Comparison of ENCODE assay signal across 9 cellular contexts in the genomic region with DNA sequence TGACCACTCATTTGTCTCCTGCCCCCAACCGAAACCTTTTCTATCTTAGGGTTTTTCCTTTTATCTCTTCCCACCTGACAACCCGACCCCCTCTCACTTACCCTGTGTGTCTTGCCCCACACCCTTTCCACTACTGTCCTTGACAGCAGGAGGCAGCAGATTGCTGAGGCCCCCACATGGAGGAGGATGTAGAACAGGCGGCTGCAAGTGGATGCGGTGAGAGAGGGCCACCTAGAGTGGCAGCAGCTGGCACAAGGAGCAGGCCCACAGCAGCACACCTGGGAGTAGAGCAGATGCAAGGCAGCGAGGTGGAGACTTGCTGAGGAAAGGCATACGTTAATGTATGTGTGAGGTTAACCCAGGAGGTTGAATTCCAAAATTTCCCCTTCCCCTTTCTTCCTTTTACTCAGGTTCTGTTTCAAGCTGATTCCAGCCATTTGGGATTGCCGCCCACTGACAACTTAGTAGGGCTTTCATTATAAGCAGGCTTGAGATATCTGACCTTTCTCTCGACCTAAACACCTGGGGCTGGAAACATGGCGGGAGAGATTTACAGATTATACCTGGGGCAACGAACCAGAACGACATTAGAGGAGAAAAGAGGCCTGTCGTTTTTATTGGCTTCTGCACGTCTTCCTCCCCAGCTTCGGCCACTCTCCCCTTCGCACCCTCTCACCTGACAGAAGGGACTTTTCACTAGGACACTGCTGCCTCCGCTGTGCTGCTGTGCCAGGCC. TPM values are rescaled to one million over a fixed set of nuclear protein-coding genes. Genes with fewer than 3 reads are reported as not detected.
DNase-seq lines count a peak whose midpoint lies in the region; ATAC-seq and TF ChIP-seq lines count a peak whose summit lies in the region.
"Had no signal": no experiment of that assay in that cellular context is flagged by ENCODE, and none has a peak within 500 bp of the region (broad histone marks: within the 10 kb centered on the region; RNA-seq: fewer than 3 reads in every experiment).

No MANE protein-coding gene starts in this region.

- TF ChIP-seq CTCF in CD8-positive, alpha-beta T cell (IDR thresholded peaks at IDR 0.05): no peak
- TF ChIP-seq CTCF in natural killer cell (IDR thresholded peaks at IDR 0.05): no peak

- no peak for DNase-seq in CD8-positive, alpha-beta T cell
- DNase-seq in natural killer cell: no peak
- DNase-seq in GM03348 (ENCODE audit: low spot score): no peak
- DNase-seq in stimulated activated CD4-positive, alpha-beta T cell treated with anti-CD3 and anti-CD28 coated beads, Interleukin-4, amount 100 ng/mL, for 1 hour: no peak
- no peak for DNase-seq in activated CD4-positive, alpha-beta T cell treated with anti-CD3 and anti-CD28 coated beads, Interleukin-2, amount 50 U/mL, for 1 hour
- DNase-seq: effector CD8-positive, alpha-beta T cell had no signal

- no peaks in the 10 kb centered on the region for H3K27me3 ChIP-seq in CD8-positive, alpha-beta T cell (ENCODE audit: insufficient read depth, low read length)

- H3K4me3 Mint-ChIP-seq in CD8-positive, alpha-beta T cell: no peak overlapping the region
- H3K4me3 Mint-ChIP-seq in natural killer cell: peak overlapping the region; percentile 35

- intact Hi-C loops in CD8-positive, alpha-beta T cell (cut with DNase I, micrococcal nuclease): no loop called here
- intact Hi-C loops in natural killer cell (cut with micrococcal nuclease): no loop called here

- H3K27ac ChIP-seq in CD8-positive, alpha-beta T cell (ENCODE audit: low read depth, low read length): peak overlapping the region; percentile 60
- H3K27ac ChIP-seq in KOPT-K1 (ENCODE audit: low read depth, low read length, poor library complexity, severe bottlenecking) (peak overlapping the region; percentile 72), adipose tissue (ENCODE audit: low read depth, low read length) (peak overlapping the region; percentile 76)

- peaks cover 23% of the 10 kb centered on the region for H3K36me3 ChIP-seq in CD8-positive, alpha-beta T cell (ENCODE audit: insufficient read depth, low read length)
- peaks cover 76% of the 10 kb centered on the region for H3K36me3 ChIP-seq in KOPT-K1 (ENCODE audit: insufficient read depth, low read length)

- no peaks in the 10 kb centered on the region for H3K9me3 ChIP-seq in CD8-positive, alpha-beta T cell (ENCODE audit: low read length)
- no peaks in the 10 kb centered on the region for H3K9me3 ChIP-seq in KOPT-K1 (ENCODE audit: insufficient read depth, low read length, poor library complexity, severe bottlenecking)

- peak overlapping the region; percentile 98 for H3K27ac Mint-ChIP-seq in CD8-positive, alpha-beta T cell
- H3K27ac Mint-ChIP-seq in natural killer cell: peak overlapping the region; percentile 92 to 96

- no peaks in the 10 kb centered on the region for H3K9me3 Mint-ChIP-seq in CD8-positive, alpha-beta T cell
- no peaks in the 10 kb centered on the region for H3K9me3 Mint-ChIP-seq in natural killer cell

- POLR2A ChIA-PET in CD8-positive, alpha-beta T cell (lab: Charles Lee): interaction anchor here (1.1 to 2.3 kb wide), 6 partner anchors 10 to 53 kb away, joined by 4 to 28 read pairs (median 6); partner anchors contain the start of genes ELL3, MFAP1 and PDIA3

- H3K4me1 Mint-ChIP-seq in CD8-positive, alpha-beta T cell (ENCODE audit: low read depth): peaks cover 55% of the 10 kb centered on the region
- peaks cover 52 to 60% of the 10 kb centered on the region in 2 donors for H3K4me1 Mint-ChIP-seq in natural killer cell

- WGBS in adipose tissue, 3 donors: 79 to 91% (median 89%) methylated on average over 16 of the region's 16 CpGs

- CTCF ChIA-PET in CD8-positive, alpha-beta T cell (lab: Charles Lee): interaction anchor here (0.7 to 1.6 kb wide), 2 partner anchors 10 to 22 kb away, joined by 3 to 5 read pairs; partner anchors contain the start of gene ELL3

- H3K4me1 ChIP-seq in CD8-positive, alpha-beta T cell (ENCODE audit: insufficient read depth, low read length): peaks cover 36% of the 10 kb centered on the region

- H3K27me3 Mint-ChIP-seq in CD8-positive, alpha-beta T cell (ENCODE audit: low read depth): no peaks in the 10 kb centered on the region
- no peaks in the 10 kb centered on the region for H3K27me3 Mint-ChIP-seq in natural killer cell (ENCODE audit: low read depth in 2 of 2)

- ATAC-seq in CD8-positive, alpha-beta T cell: no peak
- ATAC-seq in natural killer cell (no peak), GM19023 (IDR thresholded peaks at IDR 0.05; ENCODE audit: unreplicated experiment) (no peak)

- H3K4me3 ChIP-seq in CD8-positive, alpha-beta T cell (ENCODE audit: low read depth, low read length): no peak overlapping the region

- peaks cover 60% of the 10 kb centered on the region for H3K36me3 Mint-ChIP-seq in CD8-positive, alpha-beta T cell
- no peaks in the 10 kb centered on the region for H3K36me3 Mint-ChIP-seq in natural killer cell

RNA-seq across cellular contexts. Expression of gene SERINC4, which starts 0.6 kb away (rescaled TPM):
- under 1 TPM; 0.27 to 0.44 TPM for total RNA-seq in CD8-positive, alpha-beta T cell
- under 1 TPM; 0.44 to 0.79 (median 0.46) TPM for polyA plus RNA-seq in adipose tissue
- under 1 TPM in 2 of 3 donors, not detected in 1; 0.18 to 0.25 TPM for total RNA-seq in natural killer cell

RNA-seq across cellular contexts. Expression of gene HYPK, which starts 1.0 kb away (rescaled TPM):
- total RNA-seq in CD8-positive, alpha-beta T cell: 10 to 100 TPM; 10.9 to 14.0 TPM
- 10 to 100 TPM in 2 of 3 donors, 1 to 10 TPM in 1; 9.9 to 30.6 (median 12.3) TPM for polyA plus RNA-seq in adipose tissue
- 10 to 100 TPM; 19.8 to 29.3 (median 25.8) TPM for total RNA-seq in natural killer cell

RNA-seq across cellular contexts. Expression of gene SERF2, which starts 7.3 kb away (rescaled TPM):
- total RNA-seq in CD8-positive, alpha-beta T cell: 100 to 1,000 TPM; 322 TPM
- polyA plus RNA-seq in adipose tissue: 1,000 to 10,000 TPM; 1,192 to 2,361 (median 1,574) TPM
- 100 to 1,000 TPM; 476 to 551 (median 526) TPM for total RNA-seq in natural killer cell

RNA-seq across cellular contexts. Expression of gene ELL3, which starts 22.6 kb away (rescaled TPM):
- total RNA-seq in CD8-positive, alpha-beta T cell: 1 to 10 TPM in 1 of 2 experiments, under 1 TPM in 1; 0.67 to 1.1 TPM
- 1 to 10 TPM in 2 of 3 donors, under 1 TPM in 1; 0.90 to 4.5 (median 1.2) TPM for polyA plus RNA-seq in adipose tissue
- total RNA-seq in natural killer cell: under 1 TPM in 2 of 3 donors, not detected in 1; 0.82 to 0.88 TPM

RNA-seq across cellular contexts. Expression of gene MFAP1, which starts 25.1 kb away (rescaled TPM):
- total RNA-seq in CD8-positive, alpha-beta T cell: 10 to 100 TPM; 10.1 to 11.9 TPM
- polyA plus RNA-seq in adipose tissue: 10 to 100 TPM; 11.2 to 18.1 (median 14.9) TPM
- 10 to 100 TPM; 10.2 to 13.3 (median 12.3) TPM for total RNA-seq in natural killer cell
